ENCODE assay signal across 8 cellular contexts in genomic region chr19:18507727-18508440, GRCh38. TPM values are rescaled to one million over a fixed set of nuclear protein-coding genes. Genes with fewer than 3 reads are reported as not detected.
DNase-seq lines count a peak whose midpoint lies in the region; ATAC-seq and TF ChIP-seq lines count a peak whose summit lies in the region.

No MANE protein-coding gene starts in this region.

- no peaks in the 10 kb centered on the region for H3K36me3 Mint-ChIP-seq in GM23338 (ENCODE audit: low read depth)
- H3K36me3 Mint-ChIP-seq in activated T-helper 1 cell treated with anti-CD3 and anti-CD28 coated beads, Interleukin-12 subunit alpha, Interleukin-12 subunit beta, Interleukin-2, Interleukin-4 antibody, amounts not matched to agents 30 ng/mL and 10 ng/mL and 1 ng/mL, durations not matched to agents 14 hours and 24 hours and 36 hours (ENCODE audit: low read depth) = no peaks in the 10 kb centered on the region

- no peaks in the 10 kb centered on the region for H3K9me3 Mint-ChIP-seq in GM23338
- no peaks in the 10 kb centered on the region for H3K9me3 Mint-ChIP-seq in activated T-helper 1 cell treated with anti-CD3 and anti-CD28 coated beads, Interleukin-12 subunit alpha, Interleukin-12 subunit beta, Interleukin-2, Interleukin-4 antibody, amounts not matched to agents 30 ng/mL and 10 ng/mL and 1 ng/mL, durations not matched to agents 14 hours and 24 hours and 36 hours

- H4K20me1 ChIP-seq in GM23338 (replicated peaks; ENCODE audit: insufficient read depth) = peaks cover 10% of the 10 kb centered on the region
- peaks cover 98% of the 10 kb centered on the region for H4K20me1 ChIP-seq in PC-9 (ENCODE audit: insufficient read depth)

- H3K9me2 ChIP-seq in GM23338 (ENCODE audit: insufficient read depth) (no peaks in the 10 kb centered on the region), PC-9 (ENCODE audit: insufficient read depth) (no peaks in the 10 kb centered on the region)

- no peaks in the 10 kb centered on the region for H3K27me3 ChIP-seq in GM23338 (ENCODE audit: insufficient read depth)
- no peaks in the 10 kb centered on the region for H3K27me3 ChIP-seq in PC-9 (ENCODE audit: insufficient read depth, low read depth)

- CTCF ChIA-PET in PC-9 (lab: Charles Lee) = interaction anchor here (1.0 kb wide), 1 partner anchor 13 kb away, joined by 3 read pairs; no protein-coding TSS in a partner anchor

- intact Hi-C loops in activated T-helper 1 cell treated with anti-CD3 and anti-CD28 coated beads, Interleukin-12 subunit alpha, Interleukin-12 subunit beta, Interleukin-2, Interleukin-4 antibody, amounts not matched to agents 30 ng/mL and 10 ng/mL and 1 ng/mL, durations not matched to agents 14 hours and 24 hours and 36 hours (cut with micrococcal nuclease) = no loop called here
- intact Hi-C loops in Right ventricle myocardium superior (cut with DNase I) = loop anchor here (5.0 kb wide), 1 partner anchor 41 kb away; no protein-coding TSS in a partner anchor
- intact Hi-C loops in sciatic nerve (cut with DNase I) = no loop called here
- intact Hi-C loops in PC-9 (cut with micrococcal nuclease; ENCODE audit: unreplicated experiment) = no loop called here

- H3K79me2 ChIP-seq in GM23338 (replicated peaks; ENCODE audit: insufficient read depth) (peaks cover 80% of the 10 kb centered on the region), PC-9 (ENCODE audit: low read depth) (peaks cover 98% of the 10 kb centered on the region)

- TF ChIP-seq CTCF in GM23338 (conservative IDR thresholded peaks at IDR 0.05; ENCODE audit: low read depth in 2 of 2) (no peak), PC-9 (conservative IDR thresholded peaks at IDR 0.05) (no peak)

- no peak for DNase-seq in GM23338 (ENCODE audit: low spot score)
- no peak for DNase-seq in activated T-helper 1 cell treated with anti-CD3 and anti-CD28 coated beads, Interleukin-12 subunit alpha, Interleukin-12 subunit beta, Interleukin-2, Interleukin-4 antibody, amounts not matched to agents 30 ng/mL and 10 ng/mL and 1 ng/mL, durations not matched to agents 14 hours and 24 hours and 36 hours (ENCODE audit: low spot score)
- DNase-seq in Right ventricle myocardium superior = no peak
- DNase-seq in sciatic nerve (ENCODE audit: low spot score) = no peak
- no peak for DNase-seq in NCI-H1930 (lab: John Stamatoyannopoulos, UW)
- DNase-seq in PC-9 = no peak

- no peaks in the 10 kb centered on the region for H3K36me3 ChIP-seq in GM23338 (ENCODE audit: insufficient read depth)
- H3K36me3 ChIP-seq in PC-9 (ENCODE audit: low read depth) = no peaks in the 10 kb centered on the region

- H3K4me2 ChIP-seq in GM23338 (no peak overlapping the region), PC-9 (no peak overlapping the region)

- ATAC-seq in GM23338 (no peak), Right ventricle myocardium superior (ENCODE audit: poor library complexity) (peak; percentile 40), sciatic nerve (peak; percentile 49), GM18907 (IDR thresholded peaks at IDR 0.05; ENCODE audit: unreplicated experiment) (no peak), GM19467 (IDR thresholded peaks at IDR 0.05; ENCODE audit: unreplicated experiment) (no peak)

- H3K27ac ChIP-seq in GM23338 (ENCODE audit: low read depth) = no peak overlapping the region
- no peak overlapping the region for H3K27ac ChIP-seq in PC-9

- H3K4me1 Mint-ChIP-seq in GM23338 = peaks cover 9% of the 10 kb centered on the region; the same call in 2 of the 3 replicates
- peaks cover 40% of the 10 kb centered on the region for H3K4me1 Mint-ChIP-seq in activated T-helper 1 cell treated with anti-CD3 and anti-CD28 coated beads, Interleukin-12 subunit alpha, Interleukin-12 subunit beta, Interleukin-2, Interleukin-4 antibody, amounts not matched to agents 30 ng/mL and 10 ng/mL and 1 ng/mL, durations not matched to agents 14 hours and 24 hours and 36 hours (ENCODE audit: low read depth)

- peaks cover 14% of the 10 kb centered on the region for H3K27me3 Mint-ChIP-seq in GM23338 (ENCODE audit: insufficient read depth, low read depth, poor library complexity)
- H3K27me3 Mint-ChIP-seq in activated T-helper 1 cell treated with anti-CD3 and anti-CD28 coated beads, Interleukin-12 subunit alpha, Interleukin-12 subunit beta, Interleukin-2, Interleukin-4 antibody, amounts not matched to agents 30 ng/mL and 10 ng/mL and 1 ng/mL, durations not matched to agents 14 hours and 24 hours and 36 hours (ENCODE audit: insufficient read depth) = no peaks in the 10 kb centered on the region

- no peaks in the 10 kb centered on the region for H3K4me1 ChIP-seq in GM23338 (ENCODE audit: insufficient read depth)
- peaks cover 18% of the 10 kb centered on the region for H3K4me1 ChIP-seq in PC-9 (replicated peaks; ENCODE audit: insufficient read depth)

- peak overlapping the region; percentile 43; the same call in 1 of the 2 replicates for H3K27ac Mint-ChIP-seq in GM23338
- peak overlapping the region; percentile 82 for H3K27ac Mint-ChIP-seq in activated T-helper 1 cell treated with anti-CD3 and anti-CD28 coated beads, Interleukin-12 subunit alpha, Interleukin-12 subunit beta, Interleukin-2, Interleukin-4 antibody, amounts not matched to agents 30 ng/mL and 10 ng/mL and 1 ng/mL, durations not matched to agents 14 hours and 24 hours and 36 hours

- no peaks in the 10 kb centered on the region for H3K9me3 ChIP-seq in PC-9 (ENCODE audit: insufficient read depth, low read depth)

- no peak overlapping the region for H2AFZ ChIP-seq in GM23338
- no peak overlapping the region for H2AFZ ChIP-seq in PC-9

- no peak overlapping the region for H3K4me3 Mint-ChIP-seq in GM23338
- H3K4me3 Mint-ChIP-seq in activated T-helper 1 cell treated with anti-CD3 and anti-CD28 coated beads, Interleukin-12 subunit alpha, Interleukin-12 subunit beta, Interleukin-2, Interleukin-4 antibody, amounts not matched to agents 30 ng/mL and 10 ng/mL and 1 ng/mL, durations not matched to agents 14 hours and 24 hours and 36 hours = peak overlapping the region; percentile 57

- BruUV-seq in PC-9 (replicated peaks; lab: Mats Ljungman, UMichigan) = no TSS peak

- H3F3A ChIP-seq in GM23338 (replicated peaks; ENCODE audit: low read depth) (0 out of 2 replicates have a peak, but pooled peaks cover 3% of the 10 kb centered on the region), PC-9 (ENCODE audit: insufficient read depth, low read depth) (no peaks in the 10 kb centered on the region; the same call in 1 of the 2 replicates)

- H3K4me3 ChIP-seq in GM23338 (no peak overlapping the region), PC-9 (no peak overlapping the region)

- POLR2A ChIA-PET in PC-9 (lab: Charles Lee; ENCODE audit: unreplicated experiment) = no interaction called here

TF ChIP-seq in GM23338, 12 proteins besides CTCF, POLR2A, EP300 and RAD21:
- TF ChIP-seq EZH2phosphoT487 (IDR thresholded peaks at IDR 0.05; ENCODE audit: unreplicated experiment) = no peak
- TF ChIP-seq NANOG (IDR thresholded peaks at IDR 0.05; ENCODE audit: borderline replicate concordance) = no peak
- TF ChIP-seq REST (IDR thresholded peaks at IDR 0.05; ENCODE audit: unreplicated experiment) = no peak
- TF ChIP-seq POLR2AphosphoS5 (IDR thresholded peaks at IDR 0.05; ENCODE audit: low read depth) = no peak
- TF ChIP-seq ZNF331 (CRISPR knock-in tag; IDR thresholded peaks at IDR 0.05; ENCODE audit: low read depth) = no peak
TF ChIP-seq in GM23338: peak in this region for 0.

RNA-seq across cellular contexts. Expression of gene ELL, which starts 14.0 kb away (rescaled TPM):
- 16.2 and 20.1 TPM in 2 replicates for total RNA-seq in GM23338 (2014; rRNA removed; shearing (Covaris generic))
- polyA plus RNA-seq in GM23338 (2016; fragmentation: Nextera tagmentation; extraction: Ambion mirVana) = 9.1 and 11.3 TPM in 2 replicates
- total RNA-seq in activated T-helper 1 cell treated with anti-CD3 and anti-CD28 coated beads, Interleukin-12 subunit alpha, Interleukin-12 subunit beta, Interleukin-2, Interleukin-4 antibody, amounts not matched to agents 30 ng/mL and 10 ng/mL and 1 ng/mL, durations not matched to agents 14 hours and 24 hours and 36 hours = 23.6 and 24.1 TPM in 2 replicates
- total RNA-seq in Right ventricle myocardium superior (7.5 TPM), sciatic nerve (28.9 TPM), PC-9 (2021) (12.9 and 14.6 TPM in 2 replicates)

RNA-seq across cellular contexts. Expression of gene FKBP8, which starts 35.5 kb away (rescaled TPM):
- total RNA-seq in GM23338 (2014; rRNA removed; shearing (Covaris generic)) = 291 and 367 TPM in 2 replicates
- 158 and 164 TPM in 2 replicates for polyA plus RNA-seq in GM23338 (2016; fragmentation: Nextera tagmentation; extraction: Ambion mirVana)
- 163 and 167 TPM in 2 replicates for total RNA-seq in activated T-helper 1 cell treated with anti-CD3 and anti-CD28 coated beads, Interleukin-12 subunit alpha, Interleukin-12 subunit beta, Interleukin-2, Interleukin-4 antibody, amounts not matched to agents 30 ng/mL and 10 ng/mL and 1 ng/mL, durations not matched to agents 14 hours and 24 hours and 36 hours
- total RNA-seq in Right ventricle myocardium superior = 182 TPM
- 296 TPM for total RNA-seq in sciatic nerve
- 231 and 320 TPM in 2 replicates for total RNA-seq in PC-9 (2021)

RNA-seq across cellular contexts. Expression of gene KXD1, which starts 49.8 kb away (rescaled TPM):
- 162 and 164 TPM in 2 replicates for total RNA-seq in GM23338 (2014; rRNA removed; shearing (Covaris generic))
- polyA plus RNA-seq in GM23338 (2016; fragmentation: Nextera tagmentation; extraction: Ambion mirVana) = 108 and 111 TPM in 2 replicates
- total RNA-seq in activated T-helper 1 cell treated with anti-CD3 and anti-CD28 coated beads, Interleukin-12 subunit alpha, Interleukin-12 subunit beta, Interleukin-2, Interleukin-4 antibody, amounts not matched to agents 30 ng/mL and 10 ng/mL and 1 ng/mL, durations not matched to agents 14 hours and 24 hours and 36 hours = 128 and 133 TPM in 2 replicates
- total RNA-seq in Right ventricle myocardium superior (44.4 TPM), sciatic nerve (97.2 TPM), PC-9 (2021) (97.0 and 101 TPM in 2 replicates)

Comparison
In these comparisons a context has a peak if more than half of its experiments do, and no peak if none do; other contexts are left out.
1. ATAC-seq: peak in Right ventricle myocardium superior (single experiment) and sciatic nerve (single experiment); none in GM23338 (single experiment), GM18907 (single experiment) and GM19467 (single experiment).